Comparison of ENCODE assay signal across 8 cellular contexts in genomic region chr11:122754553-122755322, GRCh38.
A peak's percentile ranks its signal among the peaks of the same experiment; 100 is the strongest.
DNase-seq lines count a peak whose midpoint lies in the region; ATAC-seq and TF ChIP-seq lines count a peak whose summit lies in the region.

No MANE protein-coding gene starts in this region.

- H3K4me3 ChIP-seq in GM06990 (replicated peaks; ENCODE audit: low read depth, low read length), result no peak overlapping the region
- H3K4me3 ChIP-seq in esophagus squamous epithelium, result no peak overlapping the region

- peak; percentile 73 for TF ChIP-seq CTCF in GM06990 (IDR thresholded peaks at IDR 0.05; ENCODE audit: insufficient read depth, low read length, poor library complexity, severe bottlenecking)
- TF ChIP-seq CTCF in esophagus squamous epithelium (IDR thresholded peaks at IDR 0.05), result peak in 5 of 6 experiments; percentile 13 to 43 (median 18)

- no peak for TF ChIP-seq POLR2A in esophagus squamous epithelium (IDR thresholded peaks at IDR 0.05)

- H3K4me1 ChIP-seq in esophagus squamous epithelium, result peaks cover 0 to 12% (median 0%) of the 10 kb centered on the region in 3 donors

- no peak for DNase-seq in GM06990 (ENCODE audit: extremely low read depth, insufficient read length)
- DNase-seq in UCSD-AML1 (lab: John Stamatoyannopoulos, UW; ENCODE audit: unreplicated experiment), result peak; percentile 41
- no peak for DNase-seq in esophagus squamous epithelium (lab: John Stamatoyannopoulos, UW)
- no peak for DNase-seq in stimulated activated naive CD8-positive, alpha-beta T cell treated with anti-CD3 and anti-CD28 coated beads, Interleukin-15, Interleukin-2, amounts not matched to agents 100 U/mL and 50 U/mL, for 24 hours
- no peak for DNase-seq in NCI-H226
- DNase-seq in mesenteric fat pad (ENCODE audit: low spot score), result no peak
- no peak for DNase-seq in cerebellar cortex (ENCODE audit: low spot score)

- H3K36me3 ChIP-seq in GM06990 (ENCODE audit: control insufficient read depth, insufficient read depth, low read length) (no peaks in the 10 kb centered on the region), esophagus squamous epithelium (no peaks in the 10 kb centered on the region)

- ATAC-seq in HG02885 (IDR thresholded peaks at IDR 0.05; ENCODE audit: poor library complexity, unreplicated experiment), result peak; percentile 66
- peak; percentile 52 for ATAC-seq in stimulated activated naive CD8-positive, alpha-beta T cell treated with anti-CD3 and anti-CD28 coated beads, Interleukin-15, Interleukin-2, amounts not matched to agents 100 U/mL and 50 U/mL, for 24 hours

- intact Hi-C loops in esophagus squamous epithelium (cut with DNase I), result no loop called here

- no peaks in the 10 kb centered on the region; the same call in 1 of the 2 replicates for H3K27me3 ChIP-seq in GM06990 (replicated peaks; ENCODE audit: control insufficient read depth, insufficient read depth, low read length)
- H3K27me3 ChIP-seq in esophagus squamous epithelium, result no peaks in the 10 kb centered on the region

- H3K27ac ChIP-seq in esophagus squamous epithelium, result no peak overlapping the region

- 80 to 93% methylated on average over 9 to 13 of the region's 16 CpGs for WGBS in esophagus squamous epithelium, 2 donors

- H3K9me3 ChIP-seq in esophagus squamous epithelium, result no peaks in the 10 kb centered on the region
